9 cellular contexts compared by ENCODE assay signal in genomic region chr2:17752281-17752680, GRCh38. TPM values are rescaled to one million over a fixed set of nuclear protein-coding genes. Genes with fewer than 3 reads are reported as not detected.
DNase-seq lines count a peak whose midpoint lies in the region; ATAC-seq and TF ChIP-seq lines count a peak whose summit lies in the region.
"Had no signal": no experiment of that assay in that cellular context is flagged by ENCODE, and none has a peak within 500 bp of the region (broad histone marks: within the 10 kb centered on the region; RNA-seq: fewer than 3 reads in every experiment).

No MANE protein-coding gene starts in this region.

- peaks cover 5% of the 10 kb centered on the region for H3K36me3 Mint-ChIP-seq in activated T-helper 1 cell treated with anti-CD3 and anti-CD28 coated beads, Interleukin-12 subunit alpha, Interleukin-12 subunit beta, Interleukin-2, Interleukin-4 antibody, amounts not matched to agents 30 ng/mL and 10 ng/mL and 1 ng/mL, durations not matched to agents 14 hours and 24 hours and 36 hours (ENCODE audit: low read depth)
- no peaks in the 10 kb centered on the region for H3K36me3 Mint-ChIP-seq in naive B cell

- H3K4me1 Mint-ChIP-seq in activated T-helper 1 cell treated with anti-CD3 and anti-CD28 coated beads, Interleukin-12 subunit alpha, Interleukin-12 subunit beta, Interleukin-2, Interleukin-4 antibody, amounts not matched to agents 30 ng/mL and 10 ng/mL and 1 ng/mL, durations not matched to agents 14 hours and 24 hours and 36 hours (ENCODE audit: low read depth) = peaks cover 54% of the 10 kb centered on the region
- H3K4me1 Mint-ChIP-seq in naive B cell = peaks cover 19 to 44% (median 41%) of the 10 kb centered on the region in 3 donors

- DNase-seq in HFF-Myc (ENCODE audit: extremely low read depth, low read depth) (no peak), naive B cell (peak; percentile 41), GF-D8 (lab: John Stamatoyannopoulos, UW) (no peak), SK-N-DZ (ENCODE audit: low spot score) (no peak)
- no peak for DNase-seq in activated T-helper 1 cell treated with anti-CD3 and anti-CD28 coated beads, Interleukin-12 subunit alpha, Interleukin-12 subunit beta, Interleukin-2, Interleukin-4 antibody, amounts not matched to agents 30 ng/mL and 10 ng/mL and 1 ng/mL, durations not matched to agents 14 hours and 24 hours and 36 hours (ENCODE audit: low spot score)
- DNase-seq in stimulated activated CD4-positive, alpha-beta T cell treated with anti-CD3 and anti-CD28 coated beads, Interleukin-4, amount 100 ng/mL, for 4 hours = no peak
- DNase-seq in stimulated activated CD4-positive, alpha-beta T cell treated with anti-CD3 and anti-CD28 coated beads, Interleukin-2, amount 100 ng/mL, for 24 hours = no peak

- peak; percentile 24 to 32 for ATAC-seq in naive B cell (ENCODE audit: low read depth in 2 of 2)

- H3K4me3 Mint-ChIP-seq in activated T-helper 1 cell treated with anti-CD3 and anti-CD28 coated beads, Interleukin-12 subunit alpha, Interleukin-12 subunit beta, Interleukin-2, Interleukin-4 antibody, amounts not matched to agents 30 ng/mL and 10 ng/mL and 1 ng/mL, durations not matched to agents 14 hours and 24 hours and 36 hours = peak overlapping the region; percentile 86
- H3K4me3 Mint-ChIP-seq in naive B cell = peak overlapping the region; percentile 84 to 97 (median 96)

- intact Hi-C loops in activated T-helper 1 cell treated with anti-CD3 and anti-CD28 coated beads, Interleukin-12 subunit alpha, Interleukin-12 subunit beta, Interleukin-2, Interleukin-4 antibody, amounts not matched to agents 30 ng/mL and 10 ng/mL and 1 ng/mL, durations not matched to agents 14 hours and 24 hours and 36 hours (cut with micrococcal nuclease) = loop anchor here (5.0 to 10.0 kb wide), 2 partner anchors 237 to 1595 kb away; partner anchors contain the start of gene RAD51AP2

- no peak for TF ChIP-seq CTCF in GM12875 (IDR thresholded peaks at IDR 0.05; ENCODE audit: borderline replicate concordance, insufficient read depth, low read depth, low read length)
- no peak for TF ChIP-seq CTCF in HFF-Myc (IDR thresholded peaks at IDR 0.05; ENCODE audit: low read depth, low read length, missing control alignments)

- no peaks in the 10 kb centered on the region for H3K9me3 Mint-ChIP-seq in activated T-helper 1 cell treated with anti-CD3 and anti-CD28 coated beads, Interleukin-12 subunit alpha, Interleukin-12 subunit beta, Interleukin-2, Interleukin-4 antibody, amounts not matched to agents 30 ng/mL and 10 ng/mL and 1 ng/mL, durations not matched to agents 14 hours and 24 hours and 36 hours
- no peaks in the 10 kb centered on the region for H3K9me3 Mint-ChIP-seq in naive B cell

- peak overlapping the region; percentile 64 for H3K4me3 ChIP-seq in GM12875 (ENCODE audit: low read depth, low read length)
- H3K4me3 ChIP-seq in HFF-Myc (replicated peaks; ENCODE audit: low read depth, low read length) = peak overlapping the region; percentile 79

- no peak overlapping the region for H3K27ac Mint-ChIP-seq in activated T-helper 1 cell treated with anti-CD3 and anti-CD28 coated beads, Interleukin-12 subunit alpha, Interleukin-12 subunit beta, Interleukin-2, Interleukin-4 antibody, amounts not matched to agents 30 ng/mL and 10 ng/mL and 1 ng/mL, durations not matched to agents 14 hours and 24 hours and 36 hours
- H3K27ac Mint-ChIP-seq in naive B cell = peak overlapping the region; percentile 12 to 98 (median 86)

- no peaks in the 10 kb centered on the region for H3K27me3 Mint-ChIP-seq in activated T-helper 1 cell treated with anti-CD3 and anti-CD28 coated beads, Interleukin-12 subunit alpha, Interleukin-12 subunit beta, Interleukin-2, Interleukin-4 antibody, amounts not matched to agents 30 ng/mL and 10 ng/mL and 1 ng/mL, durations not matched to agents 14 hours and 24 hours and 36 hours (ENCODE audit: insufficient read depth)
- no peaks in the 10 kb centered on the region for H3K27me3 Mint-ChIP-seq in naive B cell

RNA-seq across cellular contexts. Expression of gene SMC6, which starts 1.3 kb away (rescaled TPM):
- 27.8 and 31.0 TPM in 2 replicates for total RNA-seq in activated T-helper 1 cell treated with anti-CD3 and anti-CD28 coated beads, Interleukin-12 subunit alpha, Interleukin-12 subunit beta, Interleukin-2, Interleukin-4 antibody, amounts not matched to agents 30 ng/mL and 10 ng/mL and 1 ng/mL, durations not matched to agents 14 hours and 24 hours and 36 hours
- 10 to 100 TPM; 34.4 to 64.8 (median 45.1) TPM for polyA plus RNA-seq in naive B cell (ENCODE audit: low read depth in 6 of 6)
- 20.6 and 27.3 TPM in 2 replicates for polyA plus RNA-seq in SK-N-DZ (2014; cell fraction: cytosol; rRNA removed)
- polyA plus RNA-seq in SK-N-DZ (2014; cell fraction: nucleus; rRNA removed) = 30.5 and 34.9 TPM in 2 replicates

RNA-seq across cellular contexts. Expression of gene GEN1, which starts 1.7 kb away (rescaled TPM):
- total RNA-seq in activated T-helper 1 cell treated with anti-CD3 and anti-CD28 coated beads, Interleukin-12 subunit alpha, Interleukin-12 subunit beta, Interleukin-2, Interleukin-4 antibody, amounts not matched to agents 30 ng/mL and 10 ng/mL and 1 ng/mL, durations not matched to agents 14 hours and 24 hours and 36 hours = 28.1 and 31.8 TPM in 2 replicates
- polyA plus RNA-seq in naive B cell (ENCODE audit: low read depth in 6 of 6) = 1 to 10 TPM; 1.3 to 6.2 (median 4.6) TPM
- polyA plus RNA-seq in SK-N-DZ (2014; cell fraction: cytosol; rRNA removed) = 16.0 and 30.4 TPM in 2 replicates
- polyA plus RNA-seq in SK-N-DZ (2014; cell fraction: nucleus; rRNA removed) = 50.3 and 61.7 TPM in 2 replicates
- total RNA-seq: ascending aorta had no signal
